ENCODE assay signal across 8 cellular contexts in genomic region chr18:79397830-79398761, GRCh38. TPM values are rescaled to one million over a fixed set of nuclear protein-coding genes. Genes with fewer than 3 reads are reported as not detected.
DNase-seq lines count a peak whose midpoint lies in the region; ATAC-seq, FAIRE-seq and TF ChIP-seq lines count a peak whose summit lies in the region.
"Had no signal": no experiment of that assay in that cellular context is flagged by ENCODE, and none has a peak within 500 bp of the region (broad histone marks: within the 10 kb centered on the region; RNA-seq: fewer than 3 reads in every experiment).

No MANE protein-coding gene starts in this region.

- no peaks in the 10 kb centered on the region for H3K36me3 Mint-ChIP-seq in T-helper 17 cell (ENCODE audit: low read depth)

- CTCF ChIA-PET in endothelial cell of umbilical vein (lab: Charles Lee), result interaction anchor here (0.8 to 3.5 kb wide), 8 partner anchors 13 to 131 kb away, joined by 3 to 32 read pairs (median 5); no protein-coding TSS in a partner anchor

- TF ChIP-seq POLR2A in endothelial cell of umbilical vein (IDR thresholded peaks at IDR 0.05; ENCODE audit: low read depth, low read length) (no peak), lower leg skin (IDR thresholded peaks at IDR 0.05) (no peak)

- H4K20me1 ChIP-seq in endothelial cell of umbilical vein (replicated peaks; ENCODE audit: control insufficient read depth, extremely low read depth, insufficient read depth, low read length) (no peaks in the 10 kb centered on the region), hepatocyte (ENCODE audit: insufficient read depth, poor library complexity, severe bottlenecking) (no peaks in the 10 kb centered on the region)

- 76% methylated on average over 37 of the region's 38 CpGs for WGBS in hepatocyte (ENCODE audit: low lambda C conversion rate, missing lambda C conversion rate)
- 81 to 93% methylated on average over 29 to 38 of the region's 38 CpGs for WGBS in lower leg skin, 2 donors

- no peaks in the 10 kb centered on the region for H3K36me3 ChIP-seq in H7 (replicated peaks; ENCODE audit: control insufficient read depth, insufficient read depth, low read length)
- H3K36me3 ChIP-seq in endothelial cell of umbilical vein (ENCODE audit: control insufficient read depth in 2 of 2, extremely low read depth in 1 of 2, insufficient read depth in 2 of 2, low read length in 2 of 2), result no peaks in the 10 kb centered on the region
- no peaks in the 10 kb centered on the region for H3K36me3 ChIP-seq in hepatocyte (replicated peaks; ENCODE audit: insufficient read depth, low read depth)

- H3K27ac ChIP-seq in endothelial cell of umbilical vein (ENCODE audit: insufficient read depth, low read depth, low read length) (peak overlapping the region; percentile 49), hepatocyte (no peak overlapping the region)

- no peaks in the 10 kb centered on the region for H3K9me1 ChIP-seq in endothelial cell of umbilical vein (replicated peaks; ENCODE audit: control insufficient read depth, extremely low read depth, insufficient read depth, low read length)

- no peaks in the 10 kb centered on the region for H3K27me3 Mint-ChIP-seq in T-helper 17 cell

- H3K79me2 ChIP-seq in endothelial cell of umbilical vein (ENCODE audit: control insufficient read depth, insufficient read depth, low read length) (peaks cover 5% of the 10 kb centered on the region), hepatocyte (no peaks in the 10 kb centered on the region)

- no peaks in the 10 kb centered on the region for H3K9me2 ChIP-seq in hepatocyte (replicated peaks; ENCODE audit: insufficient read depth)

- no peaks in the 10 kb centered on the region for H3K9me3 ChIP-seq in T-helper 17 cell (ENCODE audit: control insufficient read depth, low read length, poor library complexity, severe bottlenecking)
- H3K9me3 ChIP-seq in endothelial cell of umbilical vein (replicated peaks; ENCODE audit: control insufficient read depth, insufficient read depth, low read length), result no peaks in the 10 kb centered on the region
- no peaks in the 10 kb centered on the region for H3K9me3 ChIP-seq in hepatocyte (ENCODE audit: low read depth)

- TF ChIP-seq CTCF in endothelial cell of umbilical vein (IDR thresholded peaks at IDR 0.05; ENCODE audit: extremely low read depth in 1 of 2, insufficient read depth in 1 of 2, low read depth in 1 of 2, low read length in 2 of 2), result no peak
- no peak for TF ChIP-seq CTCF in hepatocyte (IDR thresholded peaks at IDR 0.05; ENCODE audit: poor library complexity)
- TF ChIP-seq CTCF in lower leg skin (IDR thresholded peaks at IDR 0.05), result no peak

- H3K9ac ChIP-seq in endothelial cell of umbilical vein (replicated peaks; ENCODE audit: extremely low read depth, insufficient read depth, low read length), result peak overlapping the region; percentile 81

- BruUV-seq in endothelial cell of umbilical vein (replicated peaks; lab: Mats Ljungman, UMichigan), result no TSS peak

- ATAC-seq in T-helper 17 cell, result no peak

- H3K4me3 ChIP-seq in H7 (ENCODE audit: insufficient read depth, low read depth, low read length) (no peak overlapping the region), endothelial cell of umbilical vein (replicated peaks in 1 of 3; ENCODE audit: insufficient read depth in 1 of 3, low read depth in 1 of 3, low read length in 3 of 3) (peak overlapping the region in 2 of 3 experiments; percentile 43 to 69), hepatocyte (no peak overlapping the region), lower leg skin (ENCODE audit: low read depth, poor library complexity, severe bottlenecking) (no peak overlapping the region)

- H3K4me1 ChIP-seq in endothelial cell of umbilical vein (ENCODE audit: control insufficient read depth, extremely low read depth, insufficient read depth, low read length) (peaks cover 49% of the 10 kb centered on the region), hepatocyte (ENCODE audit: insufficient read depth) (peaks cover 24% of the 10 kb centered on the region)

- H3K4me2 ChIP-seq in endothelial cell of umbilical vein (ENCODE audit: insufficient read depth, low read length) (peak overlapping the region; percentile 76), hepatocyte (no peak overlapping the region)

- peak; percentile 81 for FAIRE-seq in endothelial cell of umbilical vein (lab: Jason Lieb, UNC)

- intact Hi-C loops in endothelial cell of umbilical vein (cut with micrococcal nuclease), result no loop called here
- intact Hi-C loops in lower leg skin (cut with DNase I; ENCODE audit: low total_unique reads), result no loop called here

- peaks cover 35% of the 10 kb centered on the region for H3K4me1 Mint-ChIP-seq in T-helper 17 cell

- peak overlapping the region; percentile 46 for H2AFZ ChIP-seq in endothelial cell of umbilical vein (ENCODE audit: low read depth, low read length)
- no peak overlapping the region for H2AFZ ChIP-seq in hepatocyte

- DNase-seq in H7 (peak; percentile 74), T-helper 17 cell (no peak), endothelial cell of umbilical vein (ENCODE audit: low read depth, low spot score) (peak; percentile 60), retina (peak; percentile 57), hepatocyte (ENCODE audit: low spot score) (no peak), lower leg skin (ENCODE audit: low spot score in 2 of 2) (no peak), NCI-H128 (lab: John Stamatoyannopoulos, UW; ENCODE audit: unreplicated experiment) (no peak)
- DNase-seq: NCI-H524 treated with DMSO at 0.1 percent for 48 hours had no signal

- dilution Hi-C loops in endothelial cell of umbilical vein (cut with MboI; ENCODE audit: extremely low pct_ligation_motif_present, low sequenced_read_pairs), result no loop called here

- POLR2A ChIA-PET in endothelial cell of umbilical vein (lab: Charles Lee), result no interaction called here

- H3K27ac Mint-ChIP-seq in T-helper 17 cell, result peak overlapping the region; percentile 94

- peak overlapping the region; percentile 95 for H3K4me3 Mint-ChIP-seq in T-helper 17 cell

- peaks cover 51% of the 10 kb centered on the region for H3K27me3 ChIP-seq in H7 (ENCODE audit: control insufficient read depth, insufficient read depth, low read length)
- no peaks in the 10 kb centered on the region for H3K27me3 ChIP-seq in endothelial cell of umbilical vein (ENCODE audit: control insufficient read depth in 2 of 2, insufficient read depth in 2 of 2, low read length in 2 of 2)
- H3K27me3 ChIP-seq in hepatocyte, result peaks cover 44% of the 10 kb centered on the region

TF ChIP-seq in endothelial cell of umbilical vein, 7 proteins besides CTCF, POLR2A, EP300 and RAD21:
- TF ChIP-seq POLR2AphosphoS5 (IDR thresholded peaks at IDR 0.05; ENCODE audit: insufficient read depth, low read depth, low read length) (no peak), FOS (IDR thresholded peaks at IDR 0.05; ENCODE audit: borderline replicate concordance, insufficient read depth, low read length) (no peak), GATA2 (IDR thresholded peaks at IDR 0.05; ENCODE audit: insufficient read depth, insufficient read length, low read depth, low read length) (no peak), MYC (IDR thresholded peaks at IDR 0.05; ENCODE audit: low read depth, low read length) (no peak), EZH2 (IDR thresholded peaks at IDR 0.05; ENCODE audit: borderline replicate concordance, low read depth, low read length, severe bottlenecking) (no peak), JUN (IDR thresholded peaks at IDR 0.05; ENCODE audit: borderline replicate concordance, insufficient read depth, insufficient read length, low read depth) (no peak), MAX (IDR thresholded peaks at IDR 0.05; ENCODE audit: insufficient read depth, insufficient read length) (no peak)
TF ChIP-seq in endothelial cell of umbilical vein: peak in this region for 0.

RNA-seq across cellular contexts. Expression of gene NFATC1, which starts 2.4 kb away (rescaled TPM):
- total RNA-seq in H7 (2014; rRNA removed; shearing (Covaris generic)), result 14.1 and 14.5 TPM in 2 replicates
- total RNA-seq in T-helper 17 cell (10 to 100 TPM; 73.4 to 77.8 TPM), endothelial cell of umbilical vein (26.8 and 30.0 TPM in 2 replicates), hepatocyte (0.60 and 4.2 TPM in 2 replicates), lower leg skin (10 to 100 TPM; 14.0 to 22.4 (median 15.0) TPM)
- polyA plus RNA-seq in endothelial cell of umbilical vein (11.1 and 13.6 TPM in 2 replicates), hepatocyte (11.3 and 14.7 TPM in 2 replicates)
- polyA plus RNA-seq in endothelial cell of umbilical vein (2011; cell fraction: cytosol; rRNA removed), result 10.6 and 12.8 TPM in 2 replicates
- 20.2 and 22.3 TPM in 2 replicates for polyA plus RNA-seq in endothelial cell of umbilical vein (2011; cell fraction: nucleus; rRNA removed)
- polyA plus RNA-seq in endothelial cell of umbilical vein (2012), result 14.0 and 17.1 TPM in 2 replicates
- 11.6 and 15.7 TPM in 2 replicates for polyA minus RNA-seq in endothelial cell of umbilical vein
- 0.61 TPM for polyA minus RNA-seq in endothelial cell of umbilical vein (2011; cell fraction: cytosol; rRNA and poly(A)+ RNA removed)
- polyA minus RNA-seq in endothelial cell of umbilical vein (2011; cell fraction: nucleus; rRNA and poly(A)+ RNA removed), result 15.2 and 41.1 TPM in 2 replicates

Comparison
In these comparisons a context has a peak if more than half of its experiments do, and no peak if none do; other contexts are left out.
1. DNase-seq: peak in H7 (single experiment), endothelial cell of umbilical vein (single experiment) and retina (single experiment); none in T-helper 17 cell (0 of 3), hepatocyte (single experiment), lower leg skin (0 of 2) and NCI-H128 (single experiment).
2. H3K4me3 ChIP-seq: peak in endothelial cell of umbilical vein (2 of 3); none in H7 (single experiment), hepatocyte (single experiment) and lower leg skin (single experiment).